In genomic region chr5:318931-319601, GRCh38 we compare ENCODE assay signal across 3 cellular contexts.
TF ChIP-seq lines count a peak whose summit lies in the region.

No MANE protein-coding gene starts in this region.

TF ChIP-seq in SK-N-SH, 30 proteins besides CTCF, POLR2A, EP300 and RAD21:
- no peak for TF ChIP-seq MEF2A (IDR thresholded peaks at IDR 0.05; ENCODE audit: borderline replicate concordance, low read depth)
- TF ChIP-seq YY1 (IDR thresholded peaks at IDR 0.05; ENCODE audit: low read depth): no peak
- no peak for TF ChIP-seq CHD2 (IDR thresholded peaks at IDR 0.05; ENCODE audit: low read length, partially characterized antibody)
- TF ChIP-seq REST (IDR thresholded peaks at IDR 0.05; ENCODE audit: low read depth, low read length): no peak
- no peak for TF ChIP-seq USF1 (IDR thresholded peaks at IDR 0.05; ENCODE audit: borderline replicate concordance, low read depth)
- TF ChIP-seq TEAD4 (IDR thresholded peaks at IDR 0.05; ENCODE audit: borderline replicate concordance, insufficient read depth): no peak

TF ChIP-seq in SK-N-SH treated with all-trans-retinoic acid at 6 μM for 48 hours, 23 proteins besides CTCF, POLR2A, EP300 and RAD21:
- TF ChIP-seq CREB5 (CRISPR knock-in tag; IDR thresholded peaks at IDR 0.05; ENCODE audit: low read depth) (no peak), ESRRG (CRISPR knock-in tag; IDR thresholded peaks at IDR 0.05) (no peak), RARB (CRISPR knock-in tag; IDR thresholded peaks at IDR 0.05) (no peak), ZC3H10 (CRISPR knock-in tag; IDR thresholded peaks at IDR 0.05) (no peak), ZNF565 (CRISPR knock-in tag; conservative IDR thresholded peaks at IDR 0.05; ENCODE audit: low read depth) (no peak), PATZ1 (CRISPR knock-in tag; IDR thresholded peaks at IDR 0.05; ENCODE audit: borderline replicate concordance) (no peak), TOX (CRISPR knock-in tag; IDR thresholded peaks at IDR 0.05; ENCODE audit: borderline replicate concordance) (no peak), ARNTL (CRISPR knock-in tag; IDR thresholded peaks at IDR 0.05; ENCODE audit: borderline replicate concordance, low read depth) (no peak), PPARA (CRISPR knock-in tag; IDR thresholded peaks at IDR 0.05; ENCODE audit: borderline replicate concordance) (no peak), ZNF8 (CRISPR knock-in tag; IDR thresholded peaks at IDR 0.05) (no peak), ZFP3 (CRISPR knock-in tag; IDR thresholded peaks at IDR 0.05) (no peak), SNAI2 (CRISPR knock-in tag; IDR thresholded peaks at IDR 0.05) (no peak), CSDC2 (CRISPR knock-in tag; IDR thresholded peaks at IDR 0.05) (no peak), POU6F1 (CRISPR knock-in tag; IDR thresholded peaks at IDR 0.05; ENCODE audit: borderline replicate concordance, low read depth) (no peak), ISL1 (CRISPR knock-in tag; IDR thresholded peaks at IDR 0.05) (no peak)

TF ChIP-seq in H1, 55 proteins besides CTCF, POLR2A, EP300 and RAD21:
- no peak for TF ChIP-seq POLR2AphosphoS5 (IDR thresholded peaks at IDR 0.05; ENCODE audit: low read depth, low read length)
- no peak for TF ChIP-seq MAX (IDR thresholded peaks at IDR 0.05)
- no peak for TF ChIP-seq SP4 (IDR thresholded peaks at IDR 0.05; ENCODE audit: low read length)
- no peak for TF ChIP-seq CTBP2 (IDR thresholded peaks at IDR 0.05; ENCODE audit: borderline replicate concordance, insufficient read depth, insufficient read length, low read length)
- no peak for TF ChIP-seq TAF1 (IDR thresholded peaks at IDR 0.05; ENCODE audit: low read depth, low read length)
- TF ChIP-seq YY1 (IDR thresholded peaks at IDR 0.05; ENCODE audit: low read depth, low read length): no peak
- no peak for TF ChIP-seq SUZ12 (IDR thresholded peaks at IDR 0.05; ENCODE audit: low read length)
- no peak for TF ChIP-seq BACH1 (IDR thresholded peaks at IDR 0.05; ENCODE audit: low read length)
- TF ChIP-seq SIRT6 (IDR thresholded peaks at IDR 0.05; ENCODE audit: low read length): no peak
- no peak for TF ChIP-seq SP2 (IDR thresholded peaks at IDR 0.05; ENCODE audit: low read length)
- no peak for TF ChIP-seq ZNF274 (IDR thresholded peaks at IDR 0.05; ENCODE audit: borderline replicate concordance, extremely low read depth, low read length)
- no peak for TF ChIP-seq SIN3A (conservative IDR thresholded peaks at IDR 0.05 in 1 of 2, IDR thresholded peaks at IDR 0.05 in 1 of 2; ENCODE audit: low read depth in 1 of 2, low read length in 2 of 2)
- TF ChIP-seq SRF (IDR thresholded peaks at IDR 0.05; ENCODE audit: low read depth, low read length): no peak
- TF ChIP-seq HDAC6 (IDR thresholded peaks at IDR 0.05; ENCODE audit: low read depth, low read length): no peak
- no peak for TF ChIP-seq CHD2 (IDR thresholded peaks at IDR 0.05; ENCODE audit: low read length)
- no peak for TF ChIP-seq NRF1 (IDR thresholded peaks at IDR 0.05; ENCODE audit: low read depth, low read length)
- TF ChIP-seq JUN (IDR thresholded peaks at IDR 0.05; ENCODE audit: low read depth, low read length): no peak
